In the genomic region with DNA sequence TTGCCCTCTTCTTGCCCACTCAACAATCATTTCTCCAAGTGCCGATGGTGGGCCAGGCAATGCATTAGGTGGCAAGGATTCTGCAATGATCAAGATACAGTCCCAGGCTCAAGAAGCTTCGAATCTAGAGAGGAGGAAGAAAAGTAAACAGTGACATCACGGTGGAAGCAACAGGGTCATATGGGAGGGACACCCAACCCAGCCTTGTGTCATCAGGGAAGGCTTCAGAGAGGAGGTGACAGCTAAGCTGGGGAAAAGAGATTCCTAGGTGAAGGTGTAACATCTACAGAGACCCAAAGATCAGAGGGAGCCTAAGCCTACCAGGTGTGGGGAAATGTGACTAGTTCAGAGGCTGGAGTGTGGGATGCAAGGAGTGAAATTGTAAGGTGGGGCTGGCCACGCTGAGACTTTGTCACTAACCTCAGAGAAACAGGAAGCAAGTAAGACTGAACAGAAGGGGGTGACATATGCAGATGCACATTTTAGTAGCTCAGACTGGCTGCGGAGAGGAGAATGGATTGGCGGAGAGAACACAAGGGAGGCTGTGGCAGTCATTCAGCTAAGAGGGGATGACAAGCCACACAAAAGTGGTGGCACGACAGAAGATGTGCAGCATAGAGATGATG, we compare ENCODE assay signal across 8 cellular contexts.
DNase-seq lines count a peak whose midpoint lies in the region; ATAC-seq lines count a peak whose summit lies in the region.

No MANE protein-coding gene starts in this region.

- POLR2A ChIA-PET in activated CD8-positive, alpha-beta T cell treated with anti-CD3 and anti-CD28 coated beads, Interleukin-2, amount 10 ng/mL, durations not matched to agents 7 days and 5 days (lab: Charles Lee): interaction anchor here (0.5 to 7.1 kb wide), 12 partner anchors 8 to 106 kb away, joined by 3 to 66 read pairs (median 4); a partner anchor contains a TSS
- POLR2A ChIA-PET in naive thymus-derived CD8-positive, alpha-beta T cell (lab: Charles Lee): interaction anchor here (0.6 to 24.4 kb wide), 19 partner anchors 7 to 116 kb away, joined by 3 to 582 read pairs (median 5); a partner anchor contains a TSS

- no peaks in the 10 kb centered on the region for H3K27me3 Mint-ChIP-seq in activated CD8-positive, alpha-beta T cell treated with anti-CD3 and anti-CD28 coated beads, Interleukin-2, amount 10 ng/mL, durations not matched to agents 7 days and 5 days (ENCODE audit: low read depth)
- no peaks in the 10 kb centered on the region for H3K27me3 Mint-ChIP-seq in naive thymus-derived CD8-positive, alpha-beta T cell

- H3K27ac Mint-ChIP-seq in activated CD8-positive, alpha-beta T cell treated with anti-CD3 and anti-CD28 coated beads, Interleukin-2, amount 10 ng/mL, durations not matched to agents 7 days and 5 days: peak overlapping the region; percentile 95
- peak overlapping the region; percentile 97 to 100 (median 98) for H3K27ac Mint-ChIP-seq in naive thymus-derived CD8-positive, alpha-beta T cell

- peak; percentile 85 for DNase-seq in activated CD8-positive, alpha-beta T cell treated with anti-CD3 and anti-CD28 coated beads, Interleukin-2, amount 10 ng/mL, durations not matched to agents 7 days and 5 days
- peak; percentile 28 to 92 (median 82) for DNase-seq in naive thymus-derived CD8-positive, alpha-beta T cell
- DNase-seq in dermis blood vessel endothelial cell: no peak
- DNase-seq in NCI-H82 treated with DMSO at 0.1 percent for 48 hours (lab: John Stamatoyannopoulos, UW; ENCODE audit: unreplicated experiment): no peak
- DNase-seq in superior temporal gyrus (ENCODE audit: extremely low spot score): no peak
- DNase-seq in SK-N-DZ (ENCODE audit: low spot score): no peak

- CTCF ChIA-PET in activated CD8-positive, alpha-beta T cell treated with anti-CD3 and anti-CD28 coated beads, Interleukin-2, amount 10 ng/mL, durations not matched to agents 7 days and 5 days (lab: Charles Lee): interaction anchor here (0.7 to 9.7 kb wide), 21 partner anchors 8 to 161 kb away, joined by 3 to 79 read pairs (median 5); no protein-coding TSS in a partner anchor

- H3K36me3 Mint-ChIP-seq in activated CD8-positive, alpha-beta T cell treated with anti-CD3 and anti-CD28 coated beads, Interleukin-2, amount 10 ng/mL, durations not matched to agents 7 days and 5 days (ENCODE audit: low read depth): peaks cover 58% of the 10 kb centered on the region
- H3K36me3 Mint-ChIP-seq in naive thymus-derived CD8-positive, alpha-beta T cell: peaks cover 6 to 29% (median 25%) of the 10 kb centered on the region in 3 donors

- ATAC-seq in GM19328 (IDR thresholded peaks at IDR 0.05; ENCODE audit: unreplicated experiment): peak; percentile 51
- ATAC-seq in HG03175 (IDR thresholded peaks at IDR 0.05; ENCODE audit: unreplicated experiment): peak; percentile 79
- peak; percentile 81 for ATAC-seq in activated CD8-positive, alpha-beta T cell treated with anti-CD3 and anti-CD28 coated beads, Interleukin-2, amount 10 ng/mL, durations not matched to agents 7 days and 5 days
- peak; percentile 79 to 87 for ATAC-seq in naive thymus-derived CD8-positive, alpha-beta T cell

- H3K4me3 Mint-ChIP-seq in activated CD8-positive, alpha-beta T cell treated with anti-CD3 and anti-CD28 coated beads, Interleukin-2, amount 10 ng/mL, durations not matched to agents 7 days and 5 days: peak overlapping the region; percentile 44
- peak overlapping the region; percentile 62 to 88 (median 74) for H3K4me3 Mint-ChIP-seq in naive thymus-derived CD8-positive, alpha-beta T cell

- peaks cover 89% of the 10 kb centered on the region for H3K4me1 Mint-ChIP-seq in activated CD8-positive, alpha-beta T cell treated with anti-CD3 and anti-CD28 coated beads, Interleukin-2, amount 10 ng/mL, durations not matched to agents 7 days and 5 days (ENCODE audit: low read depth)
- peaks cover 49 to 97% (median 95%) of the 10 kb centered on the region in 4 donors for H3K4me1 Mint-ChIP-seq in naive thymus-derived CD8-positive, alpha-beta T cell

- H3K9me3 Mint-ChIP-seq in activated CD8-positive, alpha-beta T cell treated with anti-CD3 and anti-CD28 coated beads, Interleukin-2, amount 10 ng/mL, durations not matched to agents 7 days and 5 days (ENCODE audit: insufficient read depth): no peaks in the 10 kb centered on the region
- H3K9me3 Mint-ChIP-seq in naive thymus-derived CD8-positive, alpha-beta T cell: peaks cover 0 to 3% (median 0%) of the 10 kb centered on the region in 9 donors

Comparison
In these comparisons a context has a peak if more than half of its experiments do, and no peak if none do; other contexts are left out.
1. DNase-seq: peak in activated CD8-positive, alpha-beta T cell treated with anti-CD3 and anti-CD28 coated beads, Interleukin-2, amount 10 ng/mL, durations not matched to agents 7 days and 5 days (single experiment) and naive thymus-derived CD8-positive, alpha-beta T cell (10 of 10); none in dermis blood vessel endothelial cell (single experiment), NCI-H82 treated with DMSO at 0.1 percent for 48 hours (single experiment), superior temporal gyrus (single experiment) and SK-N-DZ (single experiment).
2. Peak in every context shown above with its lines, with median percentiles within 50 percentile points of each other: ATAC-seq.